In genomic region chr13:52011690-52012511, GRCh38 we compare ENCODE assay signal across 8 cellular contexts. TPM values are rescaled to one million over a fixed set of nuclear protein-coding genes. Genes with fewer than 3 reads are reported as not detected.
DNase-seq lines count a peak whose midpoint lies in the region; ATAC-seq and TF ChIP-seq lines count a peak whose summit lies in the region.

Gene ALG11, plus strand, starts transcription at chr13:52012398. Its CDS starts 21 bp downstream, at chr13:52012419.

- peaks cover 26% of the 10 kb centered on the region for H3K4me1 Mint-ChIP-seq in chondrocyte (ENCODE audit: low read depth)

- peak; percentile 100 for ATAC-seq in HG03432 (IDR thresholded peaks at IDR 0.05; ENCODE audit: unreplicated experiment)

- H3K27ac Mint-ChIP-seq in chondrocyte (ENCODE audit: unreplicated experiment), result peak within 1 kb of the TSS; percentile 98

- TF ChIP-seq POLR2A in GM19099 (IDR thresholded peaks at IDR 0.05; ENCODE audit: extremely low read depth, insufficient read length, low read depth), result peak; percentile 88

- H3K9me3 Mint-ChIP-seq in chondrocyte (ENCODE audit: low read depth), result peaks cover 4% of the 10 kb centered on the region

- TF ChIP-seq CTCF in chondrocyte (IDR thresholded peaks at IDR 0.05), result no peak

- H3K27me3 Mint-ChIP-seq in chondrocyte (ENCODE audit: low read depth), result no peaks in the 10 kb centered on the region

- peak within 1 kb of the TSS; percentile 95 for H3K4me3 Mint-ChIP-seq in chondrocyte (ENCODE audit: unreplicated experiment)

- peaks cover 6% of the 10 kb centered on the region for H3K36me3 Mint-ChIP-seq in chondrocyte (ENCODE audit: low read depth)

- peak; percentile 99 for DNase-seq in AG20443 (ENCODE audit: low spot score)
- peak; percentile 91 for DNase-seq in NCI-H510A (lab: John Stamatoyannopoulos, UW)
- peak; percentile 99 for DNase-seq in activated CD4-positive, alpha-beta T cell treated with anti-CD3 and anti-CD28 coated beads for 1 hour
- DNase-seq in chondrocyte (ENCODE audit: low spot score), result peak; percentile 99
- DNase-seq in kidney glomerular epithelial cell (lab: John Stamatoyannopoulos, UW), result peak; percentile 95
- peak; percentile 97 to 99 for DNase-seq in stimulated activated CD4-positive, alpha-beta T cell treated with anti-CD3 and anti-CD28 coated beads, Interleukin-1b, Interleukin-23, amount 100 ng/mL, for 1 hour (ENCODE audit: low read depth in 2 of 2)

RNA-seq across cellular contexts. Expression of gene ALG11, which starts in this region (rescaled TPM):
- total RNA-seq in chondrocyte, result 49.2 to 56.9 TPM (median 49.8 TPM) in 3 replicates

Comparison
In these comparisons a context has a peak if more than half of its experiments do, and no peak if none do; other contexts are left out.
1. Peak in every context shown above with its lines: DNase-seq and ATAC-seq.